ENCODE assay signal across 20 cellular contexts in genomic region chr18:26350961-26351360, GRCh38.
A peak's percentile ranks its signal among the peaks of the same experiment; 100 is the strongest.
DNase-seq lines count a peak whose midpoint lies in the region; ATAC-seq, FAIRE-seq and TF ChIP-seq lines count a peak whose summit lies in the region.
"Had no signal": no experiment of that assay in that cellular context is flagged by ENCODE, and none has a peak within 500 bp of the region (broad histone marks: within the 10 kb centered on the region; RNA-seq: fewer than 3 reads in every experiment).

No MANE protein-coding gene starts in this region.

- TF ChIP-seq CTCF in astrocyte (IDR thresholded peaks at IDR 0.05; ENCODE audit: insufficient read depth, low read depth, low read length) (no peak), K562 (IDR thresholded peaks at IDR 0.05 in 2 of 3, conservative IDR thresholded peaks at IDR 0.05 in 1 of 3; ENCODE audit: insufficient read depth in 2 of 3, low read depth in 1 of 3, low read length in 3 of 3) (no peak)

- DNase-seq in astrocyte (ENCODE audit: low read depth), result no peak
- DNase-seq in K562 (ENCODE audit: extremely low read depth in 1 of 4, low spot score in 3 of 4), result no peak
- DNase-seq in ACHN, result no peak
- no peak for DNase-seq in activated naive CD8-positive, alpha-beta T cell treated with anti-CD3 and anti-CD28 coated beads for 36 hours
- no peak for DNase-seq in activated naive CD4-positive, alpha-beta T cell treated with anti-CD3 and anti-CD28 coated beads, Interleukin-2, amount 50 U/mL, for 16 hours
- DNase-seq: 8988T; AML-193; Caco-2; Calu3; CD4-positive, alpha-beta T cell; CD8-positive, alpha-beta T cell; DMS79 treated with DMSO at 0.1 percent for 48 hours; GF-D8 had no signal

- H3K9me3 Mint-ChIP-seq in astrocyte (ENCODE audit: unreplicated experiment), result peaks cover 12% of the 10 kb centered on the region
- H3K9me3 Mint-ChIP-seq in activated naive CD8-positive, alpha-beta T cell treated with anti-CD3 and anti-CD28 coated beads for 36 hours, result peaks cover 28% of the 10 kb centered on the region

- H3K4me3 ChIP-seq in astrocyte (ENCODE audit: insufficient read depth, low read depth, low read length) (no peak overlapping the region), K562 (no peak overlapping the region)
- H3K4me3 ChIP-seq: BLaER1 treated with 17β-estradiol and CSF1 and Interleukin-3, amounts not matched to agents 10 nM and 100 nM had no signal

- H3K27me3 ChIP-seq in astrocyte (ENCODE audit: insufficient read depth, low read length) (no peaks in the 10 kb centered on the region), K562 (ENCODE audit: control insufficient read depth in 2 of 2, insufficient read depth in 2 of 2, low read length in 2 of 2) (no peaks in the 10 kb centered on the region)
- H3K27me3 ChIP-seq: BLaER1 treated with 17β-estradiol and CSF1 and Interleukin-3, amounts not matched to agents 10 nM and 100 nM had no signal

- no peak for ATAC-seq in K562
- ATAC-seq: CD8-positive, alpha-beta T cell had no signal

- in situ Hi-C loops in K562 (cut with MboI) (no loop called here), ACHN (cut with HindIII; ENCODE audit: low pct_ligation_motif_present, low pct_unique_long_range_greater_than_20kb, low sequenced_read_pairs) (no loop called here)

- H3K4me2 ChIP-seq in astrocyte (ENCODE audit: low read length) (no peak overlapping the region), K562 (ENCODE audit: insufficient read depth, low read length) (no peak overlapping the region)
- H3K4me2 ChIP-seq: BLaER1 treated with 17β-estradiol and CSF1 and Interleukin-3, amounts not matched to agents 10 nM and 100 nM had no signal

- no peak for TF ChIP-seq EP300 in K562 (IDR thresholded peaks at IDR 0.05; ENCODE audit: low read length)

- H3K9ac ChIP-seq in astrocyte (ENCODE audit: low read length) (no peak overlapping the region), K562 (ENCODE audit: insufficient read depth in 1 of 2, low read depth in 2 of 2, low read length in 2 of 2) (no peak overlapping the region)
- H3K9ac ChIP-seq: BLaER1 treated with 17β-estradiol and CSF1 and Interleukin-3, amounts not matched to agents 10 nM and 100 nM had no signal

- H3K9me3 ChIP-seq in astrocyte (ENCODE audit: insufficient read depth, low read depth, low read length) (no peaks in the 10 kb centered on the region), K562 (replicated peaks; ENCODE audit: control insufficient read depth, insufficient read depth, low read depth, low read length) (no peaks in the 10 kb centered on the region)

- H3K4me3 Mint-ChIP-seq in astrocyte (ENCODE audit: unreplicated experiment), result no peak overlapping the region
- no peak overlapping the region for H3K4me3 Mint-ChIP-seq in activated naive CD8-positive, alpha-beta T cell treated with anti-CD3 and anti-CD28 coated beads for 36 hours
- H3K4me3 Mint-ChIP-seq: B cell; CD4-positive, alpha-beta T cell; CD8-positive, alpha-beta T cell had no signal

- CTCF ChIA-PET in K562 (lab: Yijun Ruan, JAX; ENCODE audit: low intra/inter-chr PET ratio), result no interaction called here

- H3K4me1 Mint-ChIP-seq in astrocyte (ENCODE audit: low read depth, unreplicated experiment), result no peaks in the 10 kb centered on the region
- no peaks in the 10 kb centered on the region for H3K4me1 Mint-ChIP-seq in activated naive CD8-positive, alpha-beta T cell treated with anti-CD3 and anti-CD28 coated beads for 36 hours

- POLR2A ChIA-PET in K562 (lab: Yijun Ruan, JAX), result no interaction called here

- no peak for TF ChIP-seq RAD21 in K562 (CRISPR knock-in tag; conservative IDR thresholded peaks at IDR 0.05 in 1 of 2, IDR thresholded peaks at IDR 0.05 in 1 of 2)

- H3K9me1 ChIP-seq in K562 (ENCODE audit: control insufficient read depth, insufficient read depth, low read length), result no peaks in the 10 kb centered on the region

- H2AFZ ChIP-seq in astrocyte (ENCODE audit: low read depth, low read length), result no peak overlapping the region
- no peak overlapping the region for H2AFZ ChIP-seq in K562 (ENCODE audit: low read depth, low read length)

- intact Hi-C loops in K562 (cut with micrococcal nuclease), result no loop called here

- no peaks in the 10 kb centered on the region for H3K27me3 Mint-ChIP-seq in astrocyte (ENCODE audit: low read depth, unreplicated experiment)
- H3K27me3 Mint-ChIP-seq in activated naive CD8-positive, alpha-beta T cell treated with anti-CD3 and anti-CD28 coated beads for 36 hours, result no peaks in the 10 kb centered on the region
- H3K27me3 Mint-ChIP-seq: B cell; CD4-positive, alpha-beta T cell had no signal

- H3K27ac ChIP-seq in astrocyte (ENCODE audit: low read depth, low read length) (no peak overlapping the region), K562 (ENCODE audit: extremely low read depth, low read depth, low read length) (no peak overlapping the region)
- H3K27ac ChIP-seq: BLaER1 treated with 17β-estradiol and CSF1 and Interleukin-3, amounts not matched to agents 10 nM and 100 nM; C4-2B had no signal

- no peaks in the 10 kb centered on the region for H3K4me1 ChIP-seq in astrocyte (ENCODE audit: insufficient read depth, low read length)
- no peaks in the 10 kb centered on the region for H3K4me1 ChIP-seq in K562 (replicated peaks in 1 of 2; ENCODE audit: control insufficient read depth in 2 of 2, insufficient read depth in 2 of 2, low read length in 2 of 2)
- H3K4me1 ChIP-seq: BLaER1 treated with 17β-estradiol and CSF1 and Interleukin-3, amounts not matched to agents 10 nM and 100 nM had no signal

- H3K36me3 Mint-ChIP-seq in astrocyte (ENCODE audit: low read depth, unreplicated experiment), result peaks cover 9% of the 10 kb centered on the region
- H3K36me3 Mint-ChIP-seq in activated naive CD8-positive, alpha-beta T cell treated with anti-CD3 and anti-CD28 coated beads for 36 hours, result peaks cover 45% of the 10 kb centered on the region

- BruUV-seq in K562 (replicated peaks; lab: Mats Ljungman, UMichigan), result no TSS peak

- FAIRE-seq in astrocyte (lab: Jason Lieb, UNC) (peak; percentile 23), K562 (lab: Jason Lieb, UNC) (no peak), islet of Langerhans (lab: Jason Lieb, UNC) (peak; percentile 24)
- FAIRE-seq: G401.6, GM12892, GM18507 had no signal

- no peaks in the 10 kb centered on the region for H3K79me2 ChIP-seq in astrocyte (ENCODE audit: insufficient read depth, low read length)
- no peaks in the 10 kb centered on the region for H3K79me2 ChIP-seq in K562 (ENCODE audit: control insufficient read depth, insufficient read depth, low read length)

- H4K20me1 ChIP-seq in astrocyte (ENCODE audit: insufficient read depth, low read length) (no peaks in the 10 kb centered on the region), K562 (replicated peaks; ENCODE audit: control insufficient read depth, insufficient read depth, low read length) (no peaks in the 10 kb centered on the region)

- TF ChIP-seq POLR2A in K562 (conservative IDR thresholded peaks at IDR 0.05), result no peak

- no peak overlapping the region for H3K27ac Mint-ChIP-seq in astrocyte (ENCODE audit: unreplicated experiment)
- H3K27ac Mint-ChIP-seq in activated naive CD8-positive, alpha-beta T cell treated with anti-CD3 and anti-CD28 coated beads for 36 hours, result no peak overlapping the region
- H3K27ac Mint-ChIP-seq: B cell; CD4-positive, alpha-beta T cell; CD8-positive, alpha-beta T cell had no signal

- no peaks in the 10 kb centered on the region for H3K36me3 ChIP-seq in astrocyte (ENCODE audit: insufficient read depth, low read length)
- no peaks in the 10 kb centered on the region for H3K36me3 ChIP-seq in K562 (ENCODE audit: control insufficient read depth, insufficient read depth, low read length)

TF ChIP-seq in K562, 482 proteins besides CTCF, POLR2A, EP300 and RAD21:
- TF ChIP-seq RBM25 (IDR thresholded peaks at IDR 0.05; ENCODE audit: low read depth, low read length, severe bottlenecking), result peak; percentile 63
- TF ChIP-seq ARID3B (CRISPR knock-in tag; IDR thresholded peaks at IDR 0.05; ENCODE audit: borderline replicate concordance), result no peak
- no peak for TF ChIP-seq ZNF449 (CRISPR knock-in tag; IDR thresholded peaks at IDR 0.05)
- TF ChIP-seq SMARCA4 (IDR thresholded peaks at IDR 0.05), result no peak
- peak; percentile 85 for TF ChIP-seq ZNF146 (CRISPR knock-in tag; IDR thresholded peaks at IDR 0.05; ENCODE audit: unreplicated experiment)
- 0 out of 2 replicates have a peak, but pooled peaks have one; percentile 46 for TF ChIP-seq BCOR (IDR thresholded peaks at IDR 0.05)
